In the genomic region with DNA sequence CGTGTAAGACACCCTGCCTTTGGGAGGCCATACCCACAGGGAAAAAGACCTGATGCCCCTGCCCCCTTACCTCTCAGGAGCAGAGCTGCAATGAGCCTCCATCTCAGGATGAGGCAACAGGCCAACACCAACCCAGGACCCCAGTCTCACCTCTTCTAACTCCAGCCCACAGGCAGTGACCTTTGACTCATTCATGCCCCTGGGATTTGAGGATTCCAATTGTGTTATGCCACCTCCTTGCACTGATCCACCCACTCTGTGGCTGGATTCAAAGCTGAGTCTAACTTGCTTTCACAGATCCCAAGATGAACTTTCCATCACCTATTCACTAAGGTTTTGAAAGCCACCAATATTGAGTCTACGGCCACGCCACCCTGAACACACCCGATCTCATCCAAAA, we compare ENCODE assay signal across 7 cellular contexts.
"Had no signal": no experiment of that assay in that cellular context is flagged by ENCODE, and none has a peak within 500 bp of the region (broad histone marks: within the 10 kb centered on the region; RNA-seq: fewer than 3 reads in every experiment).

No MANE protein-coding gene starts in this region.

- ATAC-seq: HCT116, HepG2 had no signal

- H3K4me3 ChIP-seq: HAP-1 had no signal

- H3K4me1 ChIP-seq: HAP-1 had no signal

- DNase-seq: GOT3, H7, KBM-7 had no signal

- H3K27ac ChIP-seq: HL-60 had no signal

- H3K9me3 ChIP-seq: HAP-1 had no signal

- H3K36me3 ChIP-seq: HAP-1 had no signal
